ENCODE assay signal across 1 cellular context in genomic region chr4:1851160-1851559, GRCh38.
TF ChIP-seq lines count a peak whose summit lies in the region.

No MANE protein-coding gene starts in this region.

TF ChIP-seq in H1, 55 proteins besides CTCF, POLR2A, EP300 and RAD21:
- TF ChIP-seq GTF2F1 (IDR thresholded peaks at IDR 0.05; ENCODE audit: borderline replicate concordance, low read depth, low read length) (no peak), CHD1 (IDR thresholded peaks at IDR 0.05; ENCODE audit: low read depth, low read length) (no peak), USF2 (IDR thresholded peaks at IDR 0.05; ENCODE audit: low read length) (no peak), CBX8 (IDR thresholded peaks at IDR 0.05; ENCODE audit: borderline replicate concordance, low read depth, low read length) (no peak)
